ENCODE assay signal across 26 cellular contexts in genomic region chr10:118112496-118113125, GRCh38.
"Had no signal": no experiment of that assay in that cellular context is flagged by ENCODE, and none has a peak within 500 bp of the region (broad histone marks: within the 10 kb centered on the region; RNA-seq: fewer than 3 reads in every experiment).

No MANE protein-coding gene starts in this region.

- H3K4me1 ChIP-seq: lower lobe of right lung, pancreas, testis, tibial nerve, upper lobe of right lung had no signal

- H3K27me3 ChIP-seq: gastroesophageal sphincter, hepatocyte, pancreas, testis, tibial nerve, upper lobe of right lung, vagina had no signal

- H3K4me1 Mint-ChIP-seq: natural killer cell; stimulated activated effector memory CD8-positive, alpha-beta T cell treated with anti-CD3 and anti-CD28 coated beads, Interleukin-12 subunit alpha, Interleukin-12 subunit beta, amount 100 ng/mL, for 72 hours had no signal

- H3K27ac ChIP-seq: gastroesophageal sphincter, heart left ventricle, hepatocyte, left ventricle myocardium inferior, lower lobe of right lung, neutrophil, pancreas, testis, tibial nerve, upper lobe of right lung, vagina had no signal

- H3K4me3 Mint-ChIP-seq: dendritic cell treated with granulocyte-macrophage colony-stimulating factor and Interleukin-4, amounts not matched to agents 40 ng/mL and 50 ng/mL, for 4 days; endodermal cell; natural killer cell; neural crest cell; stimulated activated effector memory CD8-positive, alpha-beta T cell treated with anti-CD3 and anti-CD28 coated beads, Interleukin-12 subunit alpha, Interleukin-12 subunit beta, amount 100 ng/mL, for 72 hours had no signal

- ATAC-seq: gastroesophageal sphincter; heart left ventricle; left cardiac atrium; lower lobe of right lung; natural killer cell; pancreas; sciatic nerve; stimulated activated effector memory CD8-positive, alpha-beta T cell treated with anti-CD3 and anti-CD28 coated beads, Interleukin-12 subunit alpha, Interleukin-12 subunit beta, amount 100 ng/mL, for 72 hours; stimulated activated naive CD8-positive, alpha-beta T cell treated with anti-CD3 and anti-CD28 coated beads, Interleukin-15, Interleukin-2, amounts not matched to agents 100 U/mL and 50 U/mL, for 24 hours; upper lobe of right lung had no signal

- H3K36me3 ChIP-seq: gastroesophageal sphincter, heart left ventricle, left ventricle myocardium inferior, lower lobe of right lung, neutrophil, pancreas, tibial nerve, upper lobe of right lung, vagina had no signal

- H3K9me3 ChIP-seq: gastroesophageal sphincter, heart left ventricle, left ventricle myocardium inferior, lower lobe of right lung, neutrophil, pancreas, testis, tibial nerve, upper lobe of right lung, vagina had no signal

- H3K36me3 Mint-ChIP-seq: natural killer cell; stimulated activated effector memory CD8-positive, alpha-beta T cell treated with anti-CD3 and anti-CD28 coated beads, Interleukin-12 subunit alpha, Interleukin-12 subunit beta, amount 100 ng/mL, for 72 hours had no signal

- DNase-seq: central memory CD4-positive, alpha-beta T cell; effector CD8-positive, alpha-beta T cell; endodermal cell; heart left ventricle; left cardiac atrium; left ventricle myocardium inferior; lower lobe of right lung; natural killer cell; pancreas; stimulated activated CD4-positive, alpha-beta T cell treated with anti-CD3 and anti-CD28 coated beads, Interleukin-12 subunit alpha, Interleukin-12 subunit beta, amount 100 ng/mL, for 4 hours; stimulated activated CD4-positive, alpha-beta T cell treated with anti-CD3 and anti-CD28 coated beads, Interleukin-1b, Interleukin-23, amount 100 ng/mL, for 48 hours; stimulated activated CD4-positive, alpha-beta T cell treated with anti-CD3 and anti-CD28 coated beads, Interleukin-4, amount 100 ng/mL, for 1 hour; stimulated activated naive CD8-positive, alpha-beta T cell treated with anti-CD3 and anti-CD28 coated beads, Interleukin-15, Interleukin-2, amounts not matched to agents 100 U/mL and 50 U/mL, for 24 hours; substantia nigra; testis; upper lobe of right lung had no signal

- H3K27me3 Mint-ChIP-seq: dendritic cell treated with granulocyte-macrophage colony-stimulating factor and Interleukin-4, amounts not matched to agents 40 ng/mL and 50 ng/mL, for 4 days had no signal

- H3K27ac Mint-ChIP-seq: dendritic cell treated with granulocyte-macrophage colony-stimulating factor and Interleukin-4, amounts not matched to agents 40 ng/mL and 50 ng/mL, for 4 days; endodermal cell; natural killer cell; stimulated activated effector memory CD8-positive, alpha-beta T cell treated with anti-CD3 and anti-CD28 coated beads, Interleukin-12 subunit alpha, Interleukin-12 subunit beta, amount 100 ng/mL, for 72 hours had no signal

- H3K4me3 ChIP-seq: gastroesophageal sphincter, heart left ventricle, hepatocyte, left ventricle myocardium inferior, lower lobe of right lung, pancreas, smooth muscle cell, testis, tibial nerve, upper lobe of right lung, vagina had no signal

- H3K9me3 Mint-ChIP-seq: dendritic cell treated with granulocyte-macrophage colony-stimulating factor and Interleukin-4, amounts not matched to agents 40 ng/mL and 50 ng/mL, for 4 days; endodermal cell; natural killer cell; neural crest cell; stimulated activated effector memory CD8-positive, alpha-beta T cell treated with anti-CD3 and anti-CD28 coated beads, Interleukin-12 subunit alpha, Interleukin-12 subunit beta, amount 100 ng/mL, for 72 hours had no signal
